In the genomic region with DNA sequence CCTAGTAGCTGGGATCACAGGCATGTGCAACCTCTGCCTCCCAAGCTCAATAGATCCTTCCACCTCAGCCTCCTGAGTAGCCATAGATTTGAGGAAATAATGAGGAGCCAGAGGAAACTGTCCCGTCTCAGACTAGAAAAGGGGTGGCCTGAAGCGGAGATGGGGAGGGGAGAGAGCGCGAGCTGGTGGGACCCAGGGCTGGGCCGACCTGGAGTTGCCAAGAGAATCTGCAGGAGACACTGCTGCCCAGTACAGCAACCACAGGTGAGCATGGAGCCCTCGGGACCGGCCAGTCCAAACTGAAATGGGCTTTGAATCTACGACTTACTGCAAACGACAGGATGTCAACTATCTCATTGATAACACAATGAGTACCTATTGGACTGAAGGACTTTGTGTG, we compare ENCODE assay signal across 20 cellular contexts. TPM values are rescaled to one million over a fixed set of nuclear protein-coding genes. Genes with fewer than 3 reads are reported as not detected.
DNase-seq lines count a peak whose midpoint lies in the region; ATAC-seq, FAIRE-seq and TF ChIP-seq lines count a peak whose summit lies in the region.
"Had no signal": no experiment of that assay in that cellular context is flagged by ENCODE, and none has a peak within 500 bp of the region (broad histone marks: within the 10 kb centered on the region; RNA-seq: fewer than 3 reads in every experiment).

No MANE protein-coding gene starts in this region.

- no peaks in the 10 kb centered on the region for H3K9me3 ChIP-seq in H9 (ENCODE audit: control insufficient read depth, low read depth, low read length)
- no peaks in the 10 kb centered on the region; a peak in 1 of 4 replicates for H3K9me3 ChIP-seq in H1 (ENCODE audit: insufficient read depth in 2 of 2, low read depth in 1 of 2, low read length in 1 of 2)
- H3K9me3 ChIP-seq in neuronal stem cell (replicated peaks in 1 of 2; ENCODE audit: control insufficient read depth in 2 of 2, insufficient read depth in 1 of 2, low read depth in 1 of 2, low read length in 2 of 2), result no peaks in the 10 kb centered on the region
- H3K9me3 ChIP-seq in spleen, result no peaks in the 10 kb centered on the region
- H3K9me3 ChIP-seq: SK-N-SH had no signal

- H4K20me1 ChIP-seq in H9 (ENCODE audit: control insufficient read depth, insufficient read depth, insufficient read length) (no peaks in the 10 kb centered on the region), H1 (replicated peaks in 1 of 2; ENCODE audit: control insufficient read depth in 1 of 2, insufficient read depth in 2 of 2, low read length in 2 of 2) (no peaks in the 10 kb centered on the region)
- H4K20me1 ChIP-seq: BLaER1 had no signal

- WGBS in H9 (ENCODE audit: extremely low coverage, insufficient read length, low lambda C conversion rate), result no CpG with 5 or more reads among the region's 9 CpGs
- 89% methylated on average over 9 of the region's 9 CpGs; no CpG with 5 or more reads in 1 of the 2 experiments for WGBS in H1 (ENCODE audit: extremely low coverage in 1 of 2, insufficient coverage in 1 of 2, insufficient read length in 1 of 2, insufficient replicate concordance in 2 of 2, low coverage in 1 of 2, low lambda C conversion rate in 2 of 2, missing lambda C conversion rate in 1 of 2), 2 experiments
- no CpG with 5 or more reads among the region's 9 CpGs for WGBS in neuronal stem cell (ENCODE audit: extremely low coverage in 2 of 2, insufficient read length in 2 of 2, insufficient replicate concordance in 1 of 2), 2 donors
- WGBS in spleen, 5 donors, result 82 to 90% (median 86%) methylated on average over 9 of the region's 9 CpGs

- POLR2A ChIA-PET in H1 (lab: Charles Lee; ENCODE audit: partially characterized antibody), result no interaction called here

- H3K4me1 ChIP-seq in H9 (ENCODE audit: insufficient read depth, low read length), result no peaks in the 10 kb centered on the region
- no peaks in the 10 kb centered on the region for H3K4me1 ChIP-seq in H1 (replicated peaks in 1 of 4; ENCODE audit: control insufficient read depth in 3 of 4, insufficient read depth in 4 of 4, low read length in 3 of 4)
- no peaks in the 10 kb centered on the region for H3K4me1 ChIP-seq in neuronal stem cell (ENCODE audit: control insufficient read depth in 2 of 2, insufficient read depth in 1 of 2, low read depth in 1 of 2, low read length in 2 of 2)
- peaks cover 0 to 26% (median 4%) of the 10 kb centered on the region in 6 donors for H3K4me1 ChIP-seq in spleen

- ATAC-seq in HG02852 (IDR thresholded peaks at IDR 0.05; ENCODE audit: unreplicated experiment) (no peak), HG03039 (IDR thresholded peaks at IDR 0.05; ENCODE audit: unreplicated experiment) (no peak)
- ATAC-seq: CD8-positive, alpha-beta T cell had no signal

- no peak for TF ChIP-seq RAD21 in H1 (IDR thresholded peaks at IDR 0.05 in 1 of 2, conservative IDR thresholded peaks at IDR 0.05 in 1 of 2; ENCODE audit: low read depth in 2 of 2, low read length in 2 of 2)

- no peak overlapping the region for H3K4me3 ChIP-seq in H1 (ENCODE audit: extremely low read depth in 1 of 4, insufficient read depth in 2 of 4, low read depth in 3 of 4, low read length in 4 of 4)
- peak overlapping the region in 1 of 2 donors; percentile 2 for H3K4me3 ChIP-seq in neuronal stem cell (ENCODE audit: low read length in 2 of 2)
- no peak overlapping the region for H3K4me3 ChIP-seq in spleen
- H3K4me3 ChIP-seq: BLaER1 had no signal

- H3K79me2 ChIP-seq in H9 (ENCODE audit: insufficient read depth, low read length), result no peaks in the 10 kb centered on the region
- no peaks in the 10 kb centered on the region for H3K79me2 ChIP-seq in H1 (ENCODE audit: control insufficient read depth in 1 of 2, insufficient read depth in 2 of 2, low read length in 2 of 2)

- H2AK5ac ChIP-seq in H9 (ENCODE audit: insufficient read length, low read length), result no peak overlapping the region
- no peak overlapping the region for H2AK5ac ChIP-seq in H1 (ENCODE audit: low read depth, low read length)
- no peak overlapping the region for H2AK5ac ChIP-seq in neuronal stem cell (ENCODE audit: low read depth, low read length)

- intact Hi-C loops in spleen (cut with DNase I; ENCODE audit: low total_unique reads), result loop anchor here (10.0 kb wide), 1 partner anchor 116 kb away; no protein-coding TSS in a partner anchor

- no peak overlapping the region for H3K4me3 Mint-ChIP-seq in H9
- H3K4me3 Mint-ChIP-seq: CD8-positive, alpha-beta T cell had no signal

- peaks cover 0 to 9% (median 3%) of the 10 kb centered on the region in 3 experiments; a peak in 3 of 7 replicates for H3K36me3 Mint-ChIP-seq in H9 (ENCODE audit: insufficient read depth in 1 of 3, low read depth in 3 of 3)
- H3K36me3 Mint-ChIP-seq: CD8-positive, alpha-beta T cell had no signal

- H4K8ac ChIP-seq in H9 (replicated peaks; ENCODE audit: insufficient read length, low read depth, low read length) (no peak overlapping the region), H1 (ENCODE audit: extremely low read depth, insufficient read depth, low read length) (no peak overlapping the region), neuronal stem cell (ENCODE audit: low read depth, low read length) (no peak overlapping the region)

- CTCF ChIA-PET in H1 (lab: Charles Lee; ENCODE audit: partially characterized antibody), result interaction anchor here (0.6 to 5.0 kb wide), 11 partner anchors 10 to 185 kb away, joined by 3 to 60 read pairs (median 6); partner anchors contain the start of genes CD300A and GPR142

- H3K23ac ChIP-seq in H9 (ENCODE audit: insufficient read length, low read depth, low read length) (no peak overlapping the region), H1 (ENCODE audit: insufficient read length) (no peak overlapping the region), neuronal stem cell (ENCODE audit: low read depth, low read length, poor library complexity) (no peak overlapping the region)

- TF ChIP-seq CTCF in H9 (conservative IDR thresholded peaks at IDR 0.05) (no peak), H1 (IDR thresholded peaks at IDR 0.05; ENCODE audit: control extremely low read depth in 1 of 3, insufficient read depth in 1 of 3, low read depth in 1 of 3, low read length in 3 of 3) (no peak), spleen (IDR thresholded peaks at IDR 0.05 in 8 of 11, conservative IDR thresholded peaks at IDR 0.05 in 3 of 11) (no peak)

- no peak overlapping the region for H3T11ph ChIP-seq in H9 (ENCODE audit: low read length)

- no peak overlapping the region for H4K91ac ChIP-seq in H9 (ENCODE audit: insufficient read length, low read depth, low read length)
- no peak overlapping the region for H4K91ac ChIP-seq in H1 (replicated peaks; ENCODE audit: insufficient read length, low read length)
- no peak overlapping the region for H4K91ac ChIP-seq in neuronal stem cell (ENCODE audit: low read depth, low read length, poor library complexity)

- H2BK15ac ChIP-seq in H9 (ENCODE audit: low read depth, low read length), result no peak overlapping the region
- no peak overlapping the region for H2BK15ac ChIP-seq in H1 (ENCODE audit: low read length)
- no peak overlapping the region for H2BK15ac ChIP-seq in neuronal stem cell (ENCODE audit: low read length)

- no peak overlapping the region for H3K56ac ChIP-seq in H9 (ENCODE audit: insufficient read length, low read depth, low read length)
- peak overlapping the region; percentile 30 for H3K56ac ChIP-seq in H1 (replicated peaks; ENCODE audit: insufficient read length, low read depth, low read length)

- H3K79me1 ChIP-seq in H9 (ENCODE audit: insufficient read depth, low read depth, low read length, poor library complexity, severe bottlenecking) (no peaks in the 10 kb centered on the region), H1 (ENCODE audit: low read depth, low read length) (no peaks in the 10 kb centered on the region), neuronal stem cell (ENCODE audit: low read depth, low read length) (no peaks in the 10 kb centered on the region)

- no peak overlapping the region for H3K27ac Mint-ChIP-seq in H9
- H3K27ac Mint-ChIP-seq: CD8-positive, alpha-beta T cell had no signal

- H3K4ac ChIP-seq in H9 (ENCODE audit: low read depth, low read length) (no peak overlapping the region), H1 (replicated peaks; ENCODE audit: insufficient read length, low read depth, low read length) (no peak overlapping the region), neuronal stem cell (ENCODE audit: low read length) (no peak overlapping the region)

- TF ChIP-seq POLR2A in H1 (IDR thresholded peaks at IDR 0.05; ENCODE audit: control extremely low read depth in 1 of 2, low read depth in 2 of 2, low read length in 2 of 2), result no peak
- no peak for TF ChIP-seq POLR2A in spleen (IDR thresholded peaks at IDR 0.05)
- no peak for TF ChIP-seq POLR2A in erythroblast (IDR thresholded peaks at IDR 0.05; ENCODE audit: low read length)

- peaks cover 15% of the 10 kb centered on the region in 2 experiments for H3K9me3 Mint-ChIP-seq in H9
- H3K9me3 Mint-ChIP-seq: CD8-positive, alpha-beta T cell had no signal

- H4K5ac ChIP-seq in H9 (ENCODE audit: insufficient read length, low read depth, low read length), result no peak overlapping the region
- no peak overlapping the region for H4K5ac ChIP-seq in H1 (ENCODE audit: insufficient read length, low read depth, low read length)

- H3K27me3 ChIP-seq in H9 (ENCODE audit: insufficient read depth, low read length) (no peaks in the 10 kb centered on the region), H1 (replicated peaks in 1 of 4; ENCODE audit: control insufficient read depth in 3 of 4, extremely low read depth in 1 of 4, insufficient read depth in 3 of 4, low read length in 3 of 4) (no peaks in the 10 kb centered on the region), neuronal stem cell (ENCODE audit: control insufficient read depth in 3 of 3, insufficient read depth in 3 of 3, low read depth in 1 of 3, low read length in 3 of 3) (no peaks in the 10 kb centered on the region), spleen (replicated peaks in 1 of 7) (no peaks in the 10 kb centered on the region)
- H3K27me3 ChIP-seq: BLaER1 had no signal

- H3K4me1 Mint-ChIP-seq in H9, result peaks cover 2 to 3% of the 10 kb centered on the region in 2 experiments; a peak in 3 of 4 replicates

- H2BK5ac ChIP-seq in H9 (ENCODE audit: insufficient read length, low read length) (no peak overlapping the region), H1 (ENCODE audit: low read depth, low read length) (no peak overlapping the region), neuronal stem cell (ENCODE audit: low read length) (no peak overlapping the region)

- H2AFZ ChIP-seq in H9 (ENCODE audit: low read length) (no peak overlapping the region), H1 (ENCODE audit: low read length) (no peak overlapping the region), neuronal stem cell (ENCODE audit: low read length) (no peak overlapping the region)

- H3K9ac ChIP-seq in H9 (ENCODE audit: extremely low read depth, insufficient read length, low read length) (no peak overlapping the region), H1 (replicated peaks in 1 of 4; ENCODE audit: extremely low read depth in 1 of 4, low read depth in 3 of 4, low read length in 3 of 4) (no peak overlapping the region), neuronal stem cell (ENCODE audit: low read depth, low read length, poor library complexity) (no peak overlapping the region)
- H3K9ac ChIP-seq: BLaER1, SK-N-SH had no signal

- peak; percentile 0 for DNase-seq in GM03348 (ENCODE audit: low spot score)
- DNase-seq in H9, result peak; percentile 24
- DNase-seq in H1 (ENCODE audit: low read depth in 1 of 2, low spot score in 2 of 2), result no peak
- DNase-seq in neuronal stem cell (ENCODE audit: low spot score), result no peak
- DNase-seq in spleen, result no peak
- DNase-seq in erythroblast (lab: John Stamatoyannopoulos, UW), result no peak
- DNase-seq: Calu3, HCEC 1CT, NCI-H1105, NCI-H510A treated with DMSO at 0.1 percent for 48 hours, NCI-H82, OCI-M1, SHP77 treated with DMSO at 0.1 percent for 48 hours, SK-N-SH had no signal

- no peak overlapping the region for H2BK12ac ChIP-seq in H9 (ENCODE audit: insufficient read length, low read depth, low read length)
- no peak overlapping the region for H2BK12ac ChIP-seq in H1 (ENCODE audit: low read depth, low read length)
- H2BK12ac ChIP-seq in neuronal stem cell (ENCODE audit: low read length), result no peak overlapping the region

- no peaks in the 10 kb centered on the region for H3K23me2 ChIP-seq in H9 (ENCODE audit: insufficient read length, low read depth, low read length, poor library complexity, severe bottlenecking)
- H3K23me2 ChIP-seq in H1 (ENCODE audit: low read depth, low read length), result no peaks in the 10 kb centered on the region

- no peak for TF ChIP-seq EP300 in H1 (IDR thresholded peaks at IDR 0.05; ENCODE audit: borderline replicate concordance in 1 of 2, low read depth in 2 of 2, low read length in 2 of 2)

- H3K14ac ChIP-seq in H9 (ENCODE audit: insufficient read depth, low read length) (no peak overlapping the region), H1 (ENCODE audit: insufficient read length) (no peak overlapping the region), neuronal stem cell (ENCODE audit: low read length) (no peak overlapping the region)

- H3K27ac ChIP-seq in H9 (ENCODE audit: insufficient read length, low read depth, low read length) (no peak overlapping the region), H1 (ENCODE audit: low read depth, low read length) (no peak overlapping the region), neuronal stem cell (replicated peaks; ENCODE audit: low read length) (no peak overlapping the region), spleen (peak overlapping the region in 1 of 8 donors; percentile 1)
- H3K27ac ChIP-seq: BLaER1 had no signal

- H3K36me3 ChIP-seq in H1 (ENCODE audit: control insufficient read depth in 2 of 4, insufficient read depth in 4 of 4, low read length in 3 of 4) (no peaks in the 10 kb centered on the region), neuronal stem cell (replicated peaks in 1 of 2; ENCODE audit: control insufficient read depth in 2 of 2, insufficient read depth in 2 of 2, low read length in 2 of 2) (no peaks in the 10 kb centered on the region), spleen (peaks cover 0 to 28% (median 0%) of the 10 kb centered on the region in 6 donors)
- H3K36me3 ChIP-seq: BLaER1 had no signal

- H3K4me2 ChIP-seq in H9 (ENCODE audit: insufficient read depth, insufficient read length, low read length) (no peak overlapping the region), H1 (ENCODE audit: insufficient read depth in 1 of 2, low read depth in 2 of 2, low read length in 2 of 2) (no peak overlapping the region), neuronal stem cell (ENCODE audit: insufficient read depth, low read length, poor library complexity, severe bottlenecking) (peak overlapping the region; percentile 25)
- H3K4me2 ChIP-seq: BLaER1, SK-N-SH had no signal

- no peak for FAIRE-seq in H1 (lab: Jason Lieb, UNC)

- H2BK20ac ChIP-seq in H9 (ENCODE audit: low read depth, low read length, poor library complexity, severe bottlenecking) (no peak overlapping the region), H1 (ENCODE audit: low read length) (no peak overlapping the region)

- H3K27me3 Mint-ChIP-seq in H9 (ENCODE audit: low read depth), result peaks cover 27% of the 10 kb centered on the region

- no peak overlapping the region for H2BK120ac ChIP-seq in H9 (ENCODE audit: low read depth, low read length, poor library complexity, severe bottlenecking)
- H2BK120ac ChIP-seq in H1 (replicated peaks; ENCODE audit: low read depth, low read length), result no peak overlapping the region
- no peak overlapping the region for H2BK120ac ChIP-seq in neuronal stem cell (ENCODE audit: low read depth, low read length)

- H3K18ac ChIP-seq in H9 (ENCODE audit: insufficient read length, low read depth, low read length) (no peak overlapping the region), H1 (ENCODE audit: extremely low read depth, low read length) (no peak overlapping the region), neuronal stem cell (ENCODE audit: low read length) (peak overlapping the region; percentile 57)

RNA-seq across cellular contexts. Expression of gene CD300A, which starts 24.3 kb away (rescaled TPM):
- total RNA-seq in H9 (2021) (not detected in 2 replicates), spleen (100 to 1,000 TPM in 6 of 7 donors, 10 to 100 TPM in 1; 95.6 to 142 (median 111) TPM)
- 0.46 and 0.52 TPM in 2 replicates for total RNA-seq in H1 (2021; fragmentation: NEBNext Ultra II Directional; extraction: Animal tissue kit (Norgen Biotek cat#: 25700))
- polyA plus RNA-seq in H1 (2011; rRNA removed) (1.3 and 1.6 TPM in 2 replicates), spleen (10 to 100 TPM; 34.2 to 93.3 (median 76.1) TPM)
- polyA plus RNA-seq in H1 (2011; cell fraction: cytosol; rRNA removed), result 1.5 TPM
- 2.0 TPM for polyA plus RNA-seq in H1 (2011; cell fraction: nucleus; rRNA removed)
- polyA plus RNA-seq in H1 (2012, experiment 1 of 2), result 0.75 to 2.2 TPM (median 1.1 TPM) in 4 replicates
- 0.81 TPM for polyA plus RNA-seq in H1 (2012, experiment 2 of 2)
- polyA plus RNA-seq in H1 (2013, experiment 1 of 2), result 1.2 TPM
- 1.2 TPM for polyA plus RNA-seq in H1 (2013, experiment 2 of 2)
- polyA minus RNA-seq in H1 (2011; rRNA and poly(A)+ RNA removed), result 1.2 and 1.8 TPM in 2 replicates
- not detected for polyA minus RNA-seq in H1 (2011; cell fraction: cytosol; rRNA and poly(A)+ RNA removed)
- 0.30 TPM for polyA minus RNA-seq in H1 (2011; cell fraction: nucleus; rRNA and poly(A)+ RNA removed)
- 0.10 TPM for polyA plus RNA-seq in neuronal stem cell (2013, experiment 1 of 2)
- 0.04 TPM for polyA plus RNA-seq in neuronal stem cell (2013, experiment 2 of 2)
- total RNA-seq: A673, RPMI7951 had no signal
- polyA plus RNA-seq: SK-N-SH had no signal

RNA-seq across cellular contexts. Expression of gene CD300LB, which starts 40.6 kb away (rescaled TPM):
- total RNA-seq in H9 (2021), result not detected in 2 replicates
- not detected in 2 replicates for total RNA-seq in H1 (2021; fragmentation: NEBNext Ultra II Directional; extraction: Animal tissue kit (Norgen Biotek cat#: 25700))
- polyA plus RNA-seq in H1 (2011; rRNA removed), result not detected in 2 replicates
- not detected for polyA plus RNA-seq in H1 (2011; cell fraction: cytosol; rRNA removed)
- polyA plus RNA-seq in H1 (2011; cell fraction: nucleus; rRNA removed), result not detected
- polyA plus RNA-seq in H1 (2012, experiment 1 of 2), result not detected in 4 replicates
- polyA plus RNA-seq in H1 (2012, experiment 2 of 2), result not detected
- polyA plus RNA-seq in H1 (2013, experiment 1 of 2), result not detected
- polyA plus RNA-seq in H1 (2013, experiment 2 of 2), result not detected
- polyA minus RNA-seq in H1 (2011; rRNA and poly(A)+ RNA removed), result not detected in 2 replicates
- polyA minus RNA-seq in H1 (2011; cell fraction: cytosol; rRNA and poly(A)+ RNA removed), result not detected
- polyA minus RNA-seq in H1 (2011; cell fraction: nucleus; rRNA and poly(A)+ RNA removed), result not detected
- not detected for polyA plus RNA-seq in neuronal stem cell (2013, experiment 1 of 2)
- polyA plus RNA-seq in neuronal stem cell (2013, experiment 2 of 2), result not detected
- total RNA-seq in spleen, result 1 to 10 TPM; 1.2 to 5.6 (median 3.0) TPM
- polyA plus RNA-seq in spleen, result 1 to 10 TPM in 2 of 3 donors, under 1 TPM in 1; 0.47 to 2.0 (median 1.0) TPM
- total RNA-seq: A673; Calu3; CD8-positive, alpha-beta T cell; RPMI7951 had no signal
- polyA plus RNA-seq: SK-N-SH had no signal

RNA-seq across cellular contexts. Expression of gene CD300C, which starts 55.2 kb away (rescaled TPM):
- not detected in 2 replicates for total RNA-seq in H9 (2021)
- total RNA-seq in H1 (2021; fragmentation: NEBNext Ultra II Directional; extraction: Animal tissue kit (Norgen Biotek cat#: 25700)), result not detected in 2 replicates
- polyA plus RNA-seq in H1 (2011; rRNA removed), result not detected in 2 replicates
- not detected for polyA plus RNA-seq in H1 (2011; cell fraction: cytosol; rRNA removed)
- not detected for polyA plus RNA-seq in H1 (2011; cell fraction: nucleus; rRNA removed)
- polyA plus RNA-seq in H1 (2012, experiment 1 of 2), result not detected in 4 replicates
- not detected for polyA plus RNA-seq in H1 (2012, experiment 2 of 2)
- polyA plus RNA-seq in H1 (2013, experiment 1 of 2), result not detected
- polyA plus RNA-seq in H1 (2013, experiment 2 of 2), result not detected
- polyA minus RNA-seq in H1 (2011; rRNA and poly(A)+ RNA removed), result not detected in 2 replicates
- not detected for polyA minus RNA-seq in H1 (2011; cell fraction: cytosol; rRNA and poly(A)+ RNA removed)
- polyA minus RNA-seq in H1 (2011; cell fraction: nucleus; rRNA and poly(A)+ RNA removed), result not detected
- 0.03 TPM for polyA plus RNA-seq in neuronal stem cell (2013, experiment 1 of 2)
- polyA plus RNA-seq in neuronal stem cell (2013, experiment 2 of 2), result 0.04 TPM
- total RNA-seq in spleen, result 10 to 100 TPM in 2 of 7 donors, 1 to 10 TPM in 5; 4.3 to 10.3 (median 6.0) TPM
- polyA plus RNA-seq in spleen, result 1 to 10 TPM in 2 of 3 donors, under 1 TPM in 1; 0.96 to 1.2 (median 1.0) TPM
- total RNA-seq: A673; Calu3; CD8-positive, alpha-beta T cell; RPMI7951 had no signal
- polyA plus RNA-seq: SK-N-SH had no signal

RNA-seq across cellular contexts. Expression of gene GPRC5C, which starts 58.8 kb away (rescaled TPM):
- total RNA-seq in H9 (2021), result 15.2 and 15.5 TPM in 2 replicates
- 17.1 and 18.3 TPM in 2 replicates for total RNA-seq in H1 (2021; fragmentation: NEBNext Ultra II Directional; extraction: Animal tissue kit (Norgen Biotek cat#: 25700))
- 55.8 and 58.7 TPM in 2 replicates for polyA plus RNA-seq in H1 (2011; rRNA removed)
- polyA plus RNA-seq in H1 (2011; cell fraction: cytosol; rRNA removed), result 47.4 TPM
- 60.7 TPM for polyA plus RNA-seq in H1 (2011; cell fraction: nucleus; rRNA removed)
- polyA plus RNA-seq in H1 (2012, experiment 1 of 2), result 8.3 to 26.4 TPM (median 23.9 TPM) in 4 replicates
- polyA plus RNA-seq in H1 (2012, experiment 2 of 2), result 21.0 TPM
- 21.4 TPM for polyA plus RNA-seq in H1 (2013, experiment 1 of 2)
- polyA plus RNA-seq in H1 (2013, experiment 2 of 2), result 20.6 TPM
- 23.1 and 27.5 TPM in 2 replicates for polyA minus RNA-seq in H1 (2011; rRNA and poly(A)+ RNA removed)
- 29.0 TPM for polyA minus RNA-seq in H1 (2011; cell fraction: cytosol; rRNA and poly(A)+ RNA removed)
- polyA minus RNA-seq in H1 (2011; cell fraction: nucleus; rRNA and poly(A)+ RNA removed), result 19.2 TPM
- 39.2 TPM for polyA plus RNA-seq in neuronal stem cell (2013, experiment 1 of 2)
- polyA plus RNA-seq in neuronal stem cell (2013, experiment 2 of 2), result 37.9 TPM
- total RNA-seq in spleen, result 10 to 100 TPM; 24.1 to 70.0 (median 36.6) TPM
- polyA plus RNA-seq in spleen, result 10 to 100 TPM; 11.0 to 19.7 (median 18.9) TPM
- total RNA-seq: A673 had no signal
- polyA plus RNA-seq: SK-N-SH had no signal

Comparison
In these comparisons a context has a peak if more than half of its experiments do, and no peak if none do; other contexts are left out.
1. DNase-seq: peak in GM03348 (single experiment) and H9 (single experiment); none in H1 (0 of 2), neuronal stem cell (single experiment), spleen (single experiment) and erythroblast (0 of 2).
2. RNA of gene CD300A, which starts 24.3 kb away (total RNA-seq): 95.6 to 142 TPM in spleen; 0.46 to 0.52 TPM in H1 and not detected in H9; every median in the first group is over 10 times any median in the second.